Comparison of ENCODE assay signal across 1 cellular context in genomic region chr4:1693131-1693896, GRCh38.
A peak's percentile ranks its signal among the peaks of the same experiment; 100 is the strongest.
TF ChIP-seq lines count a peak whose summit lies in the region.

No MANE protein-coding gene starts in this region.

TF ChIP-seq in IMR-90, 13 proteins besides CTCF, POLR2A, EP300 and RAD21:
- TF ChIP-seq BHLHE40 (IDR thresholded peaks at IDR 0.05; ENCODE audit: low read depth, low read length) (no peak), CEBPB (IDR thresholded peaks at IDR 0.05; ENCODE audit: low read depth, low read length) (peak; percentile 93), ELK1 (IDR thresholded peaks at IDR 0.05; ENCODE audit: borderline replicate concordance, low read depth, low read length) (no peak), SMC3 (IDR thresholded peaks at IDR 0.05; ENCODE audit: low read depth, low read length) (peak; percentile 77)
